ENCODE assay signal across 8 cellular contexts in the genomic region with DNA sequence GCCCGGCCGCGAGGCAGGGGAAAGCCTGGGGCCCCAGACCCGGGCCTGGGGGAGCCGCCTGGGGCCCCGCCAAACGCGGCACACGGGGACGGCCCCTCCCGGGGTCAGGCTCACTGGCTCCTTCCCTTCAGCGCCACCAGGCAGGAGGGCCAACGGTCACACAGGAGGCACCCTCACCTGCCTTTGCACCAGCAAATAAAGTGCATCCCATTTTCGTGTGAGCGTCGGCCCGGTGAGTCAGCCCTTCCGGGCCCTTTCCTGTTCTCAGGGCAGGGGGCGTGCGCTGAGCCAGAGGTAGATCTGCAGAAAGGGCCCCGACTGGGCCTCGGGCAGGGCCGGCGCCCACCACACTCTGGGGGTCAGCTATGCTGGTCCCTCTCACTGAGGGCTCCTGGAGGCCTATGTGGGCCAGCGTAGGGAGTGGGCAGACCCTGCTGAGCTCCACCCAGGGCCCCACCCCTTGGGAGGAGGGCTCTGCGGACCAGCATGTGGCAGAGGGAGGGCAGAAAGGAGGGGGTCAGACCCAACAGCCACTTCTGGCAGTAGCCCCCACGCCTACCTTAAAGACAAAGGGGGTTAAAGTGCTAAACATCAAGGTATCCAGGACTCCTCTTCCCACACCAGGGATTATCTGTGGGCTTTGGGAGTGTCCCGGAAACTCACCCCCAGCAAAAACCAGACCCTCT. TPM values are rescaled to one million over a fixed set of nuclear protein-coding genes. Genes with fewer than 3 reads are reported as not detected.
DNase-seq lines count a peak whose midpoint lies in the region; ATAC-seq and TF ChIP-seq lines count a peak whose summit lies in the region.

No MANE protein-coding gene starts in this region.

- H2AFZ ChIP-seq in OCI-LY3 (ENCODE audit: low read depth, low read length) = no peak overlapping the region

- peak overlapping the region; percentile 32 for H3K4me3 ChIP-seq in GM12875 (ENCODE audit: low read depth, low read length)
- H3K4me3 ChIP-seq in OCI-LY3 (ENCODE audit: low read length) = peak overlapping the region; percentile 80
- peak overlapping the region; percentile 49 for H3K4me3 ChIP-seq in fibroblast of mammary gland (ENCODE audit: control insufficient read depth, low read depth, low read length)
- peak overlapping the region in 1 of 3 donors; percentile 27 for H3K4me3 ChIP-seq in thyroid gland (replicated peaks in 1 of 3)

- WGBS in thyroid gland, 2 donors = 9 to 13% methylated on average over 12 to 13 of the region's 28 CpGs

- H3K36me3 ChIP-seq in OCI-LY3 (replicated peaks; ENCODE audit: low read depth, low read length) (peaks cover 13% of the 10 kb centered on the region), thyroid gland (peaks cover 13 to 22% of the 10 kb centered on the region in 2 donors)

- no peaks in the 10 kb centered on the region for H3K36me3 Mint-ChIP-seq in natural killer cell

- peak overlapping the region; percentile 63 for H3K4me3 Mint-ChIP-seq in natural killer cell

- peaks cover 6 to 17% of the 10 kb centered on the region in 2 donors for H3K4me1 Mint-ChIP-seq in natural killer cell

- peaks cover 21% of the 10 kb centered on the region for H4K20me1 ChIP-seq in OCI-LY3 (ENCODE audit: insufficient read depth, low read length)

- TF ChIP-seq CTCF in GM12875 (IDR thresholded peaks at IDR 0.05; ENCODE audit: borderline replicate concordance, insufficient read depth, low read depth, low read length) (no peak), OCI-LY3 (IDR thresholded peaks at IDR 0.05; ENCODE audit: low read depth, low read length) (no peak), fibroblast of mammary gland (conservative IDR thresholded peaks at IDR 0.05; ENCODE audit: control insufficient read depth, insufficient read depth, low read depth, low read length) (no peak), natural killer cell (IDR thresholded peaks at IDR 0.05) (no peak), thyroid gland (IDR thresholded peaks at IDR 0.05) (no peak)

- no peaks in the 10 kb centered on the region for H3K9me3 ChIP-seq in OCI-LY3 (ENCODE audit: insufficient read depth, low read length)
- H3K9me3 ChIP-seq in thyroid gland = no peaks in the 10 kb centered on the region

- H3K27me3 ChIP-seq in OCI-LY3 (ENCODE audit: low read depth, low read length) (no peaks in the 10 kb centered on the region), thyroid gland (no peaks in the 10 kb centered on the region)

- no peaks in the 10 kb centered on the region for H3K9me3 Mint-ChIP-seq in natural killer cell

- peaks cover 17% of the 10 kb centered on the region for H3K4me1 ChIP-seq in OCI-LY3 (ENCODE audit: low read length)
- H3K4me1 ChIP-seq in thyroid gland = peaks cover 15 to 43% of the 10 kb centered on the region in 2 donors

- peak; percentile 49 to 63 for DNase-seq in activated T-helper 1 cell treated with anti-CD3 and anti-CD28 coated beads, Interleukin-2, amount 50 U/mL, for 16 hours (ENCODE audit: low read depth in 1 of 2, low spot score in 1 of 2)
- DNase-seq in fibroblast of mammary gland (ENCODE audit: low read depth) (peak; percentile 60), natural killer cell (peak; percentile 48), thyroid gland (peak; percentile 40 to 51)

- peaks cover 35% of the 10 kb centered on the region for H3K79me2 ChIP-seq in OCI-LY3 (ENCODE audit: low read length)

- peak in 1 of 2 donors; percentile 17 for TF ChIP-seq POLR2A in thyroid gland (IDR thresholded peaks at IDR 0.05)

- peak overlapping the region; percentile 92 for H3K4me2 ChIP-seq in OCI-LY3 (ENCODE audit: low read length)

- peak overlapping the region; percentile 63 for H3K27ac ChIP-seq in OCI-LY3 (ENCODE audit: low read length)
- no peak overlapping the region for H3K27ac ChIP-seq in thyroid gland

- ATAC-seq in HG03575 (IDR thresholded peaks at IDR 0.05; ENCODE audit: extremely low read depth, insufficient number of reproducible peaks, low FRiP score, unreplicated experiment) (peak; percentile 6), natural killer cell (peak; percentile 2 to 29 (median 8)), GM21786 (IDR thresholded peaks at IDR 0.05; ENCODE audit: unreplicated experiment) (no peak)

- H3K9ac ChIP-seq in OCI-LY3 (ENCODE audit: low read length) = peak overlapping the region; percentile 60

- no peaks in the 10 kb centered on the region for H3K27me3 Mint-ChIP-seq in natural killer cell (ENCODE audit: low read depth in 2 of 2)

- intact Hi-C loops in natural killer cell (cut with micrococcal nuclease) (loop anchor here (2.0 kb wide), 1 partner anchor 22 kb away; a partner anchor contains a TSS), thyroid gland (cut with DNase I) (no loop called here)

- H3K27ac Mint-ChIP-seq in natural killer cell = peak overlapping the region in 1 of 2 donors; percentile 73

RNA-seq across cellular contexts. Expression of a gene that starts 0.9 kb away (rescaled TPM):
- total RNA-seq in natural killer cell = 10 to 100 TPM; 49.9 to 58.1 (median 49.9) TPM
- 10 to 100 TPM; 21.6 to 44.3 (median 29.3) TPM for total RNA-seq in thyroid gland

RNA-seq across cellular contexts. Expression of a gene that starts 12.6 kb away (rescaled TPM):
- total RNA-seq in natural killer cell = 10 to 100 TPM; 11.5 to 16.8 (median 13.8) TPM
- 10 to 100 TPM; 13.4 to 24.8 (median 19.0) TPM for total RNA-seq in thyroid gland

RNA-seq across cellular contexts. Expression of a gene that starts 22.3 kb away (rescaled TPM):
- 10 to 100 TPM; 15.2 to 22.3 (median 17.6) TPM for total RNA-seq in natural killer cell
- total RNA-seq in thyroid gland = 1 to 10 TPM; 1.1 to 6.4 (median 5.0) TPM

RNA-seq across cellular contexts. Expression of a gene that starts 23.8 kb away (rescaled TPM):
- 10 to 100 TPM; 52.7 to 63.0 (median 55.0) TPM for total RNA-seq in natural killer cell
- total RNA-seq in thyroid gland = 10 to 100 TPM; 62.8 to 76.2 (median 70.1) TPM
